In the genomic region with DNA sequence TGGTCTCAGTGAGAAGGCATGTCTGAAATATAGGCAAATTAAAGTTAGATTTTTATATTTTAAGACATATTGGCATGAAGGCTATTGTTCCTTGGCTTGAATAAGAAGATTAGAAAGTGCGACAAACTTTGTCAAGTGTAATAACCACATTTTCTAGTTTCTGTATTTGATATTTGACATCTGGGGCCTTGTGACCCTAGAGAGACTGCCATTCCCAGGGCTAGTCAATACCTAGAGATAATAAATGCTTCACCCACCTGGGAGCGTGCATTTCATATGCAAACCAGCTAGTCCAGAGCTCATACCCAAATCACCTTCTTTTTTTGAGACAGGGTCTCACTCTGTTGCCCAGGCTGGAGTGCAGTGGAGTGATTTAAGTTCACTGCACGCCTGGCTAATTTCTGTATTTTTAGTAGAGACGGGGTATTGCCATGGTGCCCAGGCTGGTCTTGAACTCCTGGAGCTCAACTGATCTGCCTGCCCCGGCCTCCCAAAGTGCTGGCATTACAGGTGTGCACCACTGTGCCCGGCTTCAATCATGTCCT, we compare ENCODE assay signal across 1 cellular context.
TF ChIP-seq lines count a peak whose summit lies in the region.

No MANE protein-coding gene starts in this region.

TF ChIP-seq in GM12878, 131 proteins besides CTCF, POLR2A, EP300 and RAD21 (continued from another document):
- TF ChIP-seq BCL3 (IDR thresholded peaks at IDR 0.05; ENCODE audit: borderline replicate concordance, insufficient read depth, low read depth, low read length, poor library complexity, severe bottlenecking) = peak; percentile 55
- no peak for TF ChIP-seq MYC (IDR thresholded peaks at IDR 0.05; ENCODE audit: insufficient read depth, insufficient read length, insufficient replicate concordance, low read length, severe bottlenecking)
- peak; percentile 69; the same call in 1 of the 2 replicates for TF ChIP-seq ZBED1 (IDR thresholded peaks at IDR 0.05; ENCODE audit: borderline replicate concordance)
- peak; percentile 70; the same call in 1 of the 2 replicates for TF ChIP-seq PAX5 (IDR thresholded peaks at IDR 0.05; ENCODE audit: borderline replicate concordance, low read depth, low read length)
- TF ChIP-seq POLR2AphosphoS2 (IDR thresholded peaks at IDR 0.05; ENCODE audit: low read depth, low read length) = no peak
- TF ChIP-seq, protein P1, sequence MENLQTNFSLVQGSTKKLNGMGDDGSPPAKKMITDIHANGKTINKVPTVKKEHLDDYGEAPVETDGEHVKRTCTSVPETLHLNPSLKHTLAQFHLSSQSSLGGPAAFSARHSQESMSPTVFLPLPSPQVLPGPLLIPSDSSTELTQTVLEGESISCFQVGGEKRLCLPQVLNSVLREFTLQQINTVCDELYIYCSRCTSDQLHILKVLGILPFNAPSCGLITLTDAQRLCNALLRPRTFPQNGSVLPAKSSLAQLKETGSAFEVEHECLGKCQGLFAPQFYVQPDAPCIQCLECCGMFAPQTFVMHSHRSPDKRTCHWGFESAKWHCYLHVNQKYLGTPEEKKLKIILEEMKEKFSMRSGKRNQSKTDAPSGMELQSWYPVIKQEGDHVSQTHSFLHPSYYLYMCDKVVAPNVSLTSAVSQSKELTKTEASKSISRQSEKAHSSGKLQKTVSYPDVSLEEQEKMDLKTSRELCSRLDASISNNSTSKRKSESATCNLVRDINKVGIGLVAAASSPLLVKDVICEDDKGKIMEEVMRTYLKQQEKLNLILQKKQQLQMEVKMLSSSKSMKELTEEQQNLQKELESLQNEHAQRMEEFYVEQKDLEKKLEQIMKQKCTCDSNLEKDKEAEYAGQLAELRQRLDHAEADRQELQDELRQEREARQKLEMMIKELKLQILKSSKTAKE (IDR thresholded peaks at IDR 0.05; ENCODE audit: low read depth, poor library complexity, severe bottlenecking) = peak; percentile 86
- 0 out of 2 replicates have a peak, but pooled peaks have one; percentile 22 for TF ChIP-seq EED (IDR thresholded peaks at IDR 0.05; ENCODE audit: low read depth)
- TF ChIP-seq, protein P2, sequence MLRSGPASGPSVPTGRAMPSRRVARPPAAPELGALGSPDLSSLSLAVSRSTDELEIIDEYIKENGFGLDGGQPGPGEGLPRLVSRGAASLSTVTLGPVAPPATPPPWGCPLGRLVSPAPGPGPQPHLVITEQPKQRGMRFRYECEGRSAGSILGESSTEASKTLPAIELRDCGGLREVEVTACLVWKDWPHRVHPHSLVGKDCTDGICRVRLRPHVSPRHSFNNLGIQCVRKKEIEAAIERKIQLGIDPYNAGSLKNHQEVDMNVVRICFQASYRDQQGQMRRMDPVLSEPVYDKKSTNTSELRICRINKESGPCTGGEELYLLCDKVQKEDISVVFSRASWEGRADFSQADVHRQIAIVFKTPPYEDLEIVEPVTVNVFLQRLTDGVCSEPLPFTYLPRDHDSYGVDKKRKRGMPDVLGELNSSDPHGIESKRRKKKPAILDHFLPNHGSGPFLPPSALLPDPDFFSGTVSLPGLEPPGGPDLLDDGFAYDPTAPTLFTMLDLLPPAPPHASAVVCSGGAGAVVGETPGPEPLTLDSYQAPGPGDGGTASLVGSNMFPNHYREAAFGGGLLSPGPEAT (IDR thresholded peaks at IDR 0.05; ENCODE audit: low read depth) = peak; percentile 57; the same call in 1 of the 2 replicates
- peak; percentile 23; the same call in 1 of the 2 replicates for TF ChIP-seq CREM (IDR thresholded peaks at IDR 0.05; ENCODE audit: low read depth)
- TF ChIP-seq NFIC (IDR thresholded peaks at IDR 0.05; ENCODE audit: low read depth, low read length) = peak; percentile 86
- 0 out of 2 replicates have a peak, but pooled peaks have one; percentile 16 for TF ChIP-seq CBX5 (IDR thresholded peaks at IDR 0.05; ENCODE audit: low read depth)
- TF ChIP-seq KAT2A (conservative IDR thresholded peaks at IDR 0.05; ENCODE audit: control insufficient read depth, low read depth, low read length) = no peak
- peak; percentile 62 to 64 for TF ChIP-seq IKZF2 (IDR thresholded peaks at IDR 0.05)
- peak; percentile 97 for TF ChIP-seq MEF2B (IDR thresholded peaks at IDR 0.05; ENCODE audit: partially characterized antibody, poor library complexity, severe bottlenecking)
- TF ChIP-seq EGR1 (IDR thresholded peaks at IDR 0.05; ENCODE audit: borderline replicate concordance in 1 of 2, low read depth in 2 of 2, low read length in 2 of 2) = no peak
- TF ChIP-seq JUNB (IDR thresholded peaks at IDR 0.05) = peak; percentile 48
- TF ChIP-seq MTA2 (IDR thresholded peaks at IDR 0.05; ENCODE audit: low read depth) = peak; percentile 85
- peak; percentile 31 for TF ChIP-seq RELA (IDR thresholded peaks at IDR 0.05; ENCODE audit: borderline replicate concordance, partially characterized antibody)
- no peak for TF ChIP-seq SIN3A (IDR thresholded peaks at IDR 0.05; ENCODE audit: low read depth, low read length)
- TF ChIP-seq SMAD1 (IDR thresholded peaks at IDR 0.05; ENCODE audit: low read depth, partially characterized antibody) = peak; percentile 66
- peak; percentile 54; the same call in 1 of the 2 replicates for TF ChIP-seq NBN (IDR thresholded peaks at IDR 0.05)
- peak; percentile 56; the same call in 1 of the 2 replicates for TF ChIP-seq GABPA (IDR thresholded peaks at IDR 0.05; ENCODE audit: low read depth)
- 0 out of 2 replicates have a peak, but pooled peaks have one; percentile 23 for TF ChIP-seq NKRF (conservative IDR thresholded peaks at IDR 0.05)
- 0 out of 2 replicates have a peak, but pooled peaks have one; percentile 50 for TF ChIP-seq IRF4 (IDR thresholded peaks at IDR 0.05; ENCODE audit: low read depth, low read length)
- TF ChIP-seq RUNX3 (IDR thresholded peaks at IDR 0.05; ENCODE audit: low read length) = peak; percentile 78
- TF ChIP-seq SMARCA5 (IDR thresholded peaks at IDR 0.05) = peak; percentile 86; the same call in 1 of the 2 replicates
- TF ChIP-seq MTA3 (IDR thresholded peaks at IDR 0.05; ENCODE audit: borderline replicate concordance, low read length) = peak; percentile 54; the same call in 1 of the 2 replicates
- TF ChIP-seq NR2F1 (conservative IDR thresholded peaks at IDR 0.05) = peak; percentile 92
- peak; percentile 70 for TF ChIP-seq ZNF687 (IDR thresholded peaks at IDR 0.05)
- TF ChIP-seq STAT1 (conservative IDR thresholded peaks at IDR 0.05) = peak; percentile 55; the same call in 1 of the 2 replicates
